In genomic region chr17:79793924-79794304, GRCh38 we compare ENCODE assay signal across 13 cellular contexts. TPM values are rescaled to one million over a fixed set of nuclear protein-coding genes. Genes with fewer than 3 reads are reported as not detected.
A peak's percentile ranks its signal among the peaks of the same experiment; 100 is the strongest.
DNase-seq lines count a peak whose midpoint lies in the region; ATAC-seq and TF ChIP-seq lines count a peak whose summit lies in the region.
"Had no signal": no experiment of that assay in that cellular context is flagged by ENCODE, and none has a peak within 500 bp of the region (broad histone marks: within the 10 kb centered on the region; RNA-seq: fewer than 3 reads in every experiment).

No MANE protein-coding gene starts in this region.

- no peaks in the 10 kb centered on the region for H3K9me2 ChIP-seq in Karpas-422 (replicated peaks; ENCODE audit: insufficient read depth, low read length)

- H3F3A ChIP-seq in neural progenitor cell (ENCODE audit: low read depth) = peaks cover 61% of the 10 kb centered on the region

- H3K4me2 ChIP-seq in Karpas-422 (ENCODE audit: low read depth, low read length, poor library complexity, severe bottlenecking) (no peak overlapping the region), neural progenitor cell (peak overlapping the region; percentile 54)

- H3K79me2 ChIP-seq in Karpas-422 (ENCODE audit: low read length) (peaks cover 19% of the 10 kb centered on the region), neural progenitor cell (ENCODE audit: low read depth) (peaks cover 7% of the 10 kb centered on the region)

- H4K20me1 ChIP-seq in Karpas-422 (ENCODE audit: insufficient read depth, low read depth, low read length) (peaks cover 11% of the 10 kb centered on the region), neural progenitor cell (ENCODE audit: low read depth) (peaks cover 69% of the 10 kb centered on the region)

- peak; percentile 81 for DNase-seq in D341Med (ENCODE audit: low spot score)
- peak; percentile 64 for DNase-seq in Karpas-422
- peak; percentile 84 for DNase-seq in ecto neural progenitor cell (ENCODE audit: low spot score)
- DNase-seq in neural progenitor cell (ENCODE audit: low spot score) = peak; percentile 79
- no peak for DNase-seq in activated T-helper 1 cell treated with anti-CD3 and anti-CD28 coated beads, Interleukin-12 subunit alpha, Interleukin-12 subunit beta, Interleukin-2, Interleukin-4 antibody, amounts not matched to agents 30 ng/mL and 10 ng/mL and 1 ng/mL, durations not matched to agents 14 hours and 24 hours and 36 hours (ENCODE audit: low spot score)
- no peak for DNase-seq in SHP77 treated with DMSO at 0.1 percent for 48 hours (lab: John Stamatoyannopoulos, UW)
- DNase-seq: effector CD4-positive, alpha-beta T cell; NCI-H187 treated with DMSO at 0.1 percent for 48 hours; spleen; stimulated activated naive CD8-positive, alpha-beta T cell treated with anti-CD3 and anti-CD28 coated beads, Interleukin-15, amount 100 ng/mL, for 72 hours had no signal

- no peak for TF ChIP-seq CTCF in neural progenitor cell (IDR thresholded peaks at IDR 0.05)

- H3K9ac ChIP-seq in Karpas-422 (ENCODE audit: low read length) (no peak overlapping the region), neural progenitor cell (no peak overlapping the region)

- peak overlapping the region; percentile 82 for H3K4me3 Mint-ChIP-seq in neural progenitor cell
- no peak overlapping the region for H3K4me3 Mint-ChIP-seq in activated T-helper 1 cell treated with anti-CD3 and anti-CD28 coated beads, Interleukin-12 subunit alpha, Interleukin-12 subunit beta, Interleukin-2, Interleukin-4 antibody, amounts not matched to agents 30 ng/mL and 10 ng/mL and 1 ng/mL, durations not matched to agents 14 hours and 24 hours and 36 hours
- H3K4me3 Mint-ChIP-seq: stimulated activated naive CD8-positive, alpha-beta T cell treated with anti-CD3 and anti-CD28 coated beads, Interleukin-15, amount 100 ng/mL, for 72 hours had no signal

- H3K36me3 ChIP-seq in Karpas-422 (ENCODE audit: insufficient read depth, low read length) = peaks cover 12% of the 10 kb centered on the region; the same call in 1 of the 2 replicates
- no peaks in the 10 kb centered on the region for H3K36me3 ChIP-seq in neural progenitor cell

- peaks cover 46% of the 10 kb centered on the region for H3K4me1 Mint-ChIP-seq in neural progenitor cell
- H3K4me1 Mint-ChIP-seq in activated T-helper 1 cell treated with anti-CD3 and anti-CD28 coated beads, Interleukin-12 subunit alpha, Interleukin-12 subunit beta, Interleukin-2, Interleukin-4 antibody, amounts not matched to agents 30 ng/mL and 10 ng/mL and 1 ng/mL, durations not matched to agents 14 hours and 24 hours and 36 hours (ENCODE audit: low read depth) = peaks cover 10% of the 10 kb centered on the region

- H3K27ac Mint-ChIP-seq in neural progenitor cell = no peak overlapping the region
- H3K27ac Mint-ChIP-seq in activated T-helper 1 cell treated with anti-CD3 and anti-CD28 coated beads, Interleukin-12 subunit alpha, Interleukin-12 subunit beta, Interleukin-2, Interleukin-4 antibody, amounts not matched to agents 30 ng/mL and 10 ng/mL and 1 ng/mL, durations not matched to agents 14 hours and 24 hours and 36 hours = no peak overlapping the region
- H3K27ac Mint-ChIP-seq: stimulated activated naive CD8-positive, alpha-beta T cell treated with anti-CD3 and anti-CD28 coated beads, Interleukin-15, amount 100 ng/mL, for 72 hours had no signal

- no peaks in the 10 kb centered on the region for H3K9me3 ChIP-seq in Karpas-422 (ENCODE audit: low read length)
- H3K9me3 ChIP-seq in neural progenitor cell (ENCODE audit: low read depth) = no peaks in the 10 kb centered on the region
- H3K9me3 ChIP-seq: spleen had no signal

- no peaks in the 10 kb centered on the region for H3K27me3 ChIP-seq in Karpas-422 (ENCODE audit: low read length)
- peaks cover 92% of the 10 kb centered on the region for H3K27me3 ChIP-seq in neural progenitor cell

- no peak for ATAC-seq in GM19397 (IDR thresholded peaks at IDR 0.05; ENCODE audit: unreplicated experiment)
- ATAC-seq in HG03378 (IDR thresholded peaks at IDR 0.05; ENCODE audit: unreplicated experiment) = no peak
- ATAC-seq: stimulated activated naive CD8-positive, alpha-beta T cell treated with anti-CD3 and anti-CD28 coated beads, Interleukin-15, amount 100 ng/mL, for 72 hours had no signal

- H3K27me3 Mint-ChIP-seq in neural progenitor cell (ENCODE audit: insufficient read depth, low read depth) = peaks cover 45% of the 10 kb centered on the region
- peaks cover 28% of the 10 kb centered on the region for H3K27me3 Mint-ChIP-seq in activated T-helper 1 cell treated with anti-CD3 and anti-CD28 coated beads, Interleukin-12 subunit alpha, Interleukin-12 subunit beta, Interleukin-2, Interleukin-4 antibody, amounts not matched to agents 30 ng/mL and 10 ng/mL and 1 ng/mL, durations not matched to agents 14 hours and 24 hours and 36 hours (ENCODE audit: insufficient read depth)

- H3K4me1 ChIP-seq in Karpas-422 (ENCODE audit: low read length) (peaks cover 20% of the 10 kb centered on the region), neural progenitor cell (peaks cover 47% of the 10 kb centered on the region)

- H2AFZ ChIP-seq in Karpas-422 (ENCODE audit: low read length) = no peak overlapping the region
- no peak overlapping the region for H2AFZ ChIP-seq in neural progenitor cell (replicated peaks)

- no peaks in the 10 kb centered on the region for H3K36me3 Mint-ChIP-seq in neural progenitor cell
- H3K36me3 Mint-ChIP-seq in activated T-helper 1 cell treated with anti-CD3 and anti-CD28 coated beads, Interleukin-12 subunit alpha, Interleukin-12 subunit beta, Interleukin-2, Interleukin-4 antibody, amounts not matched to agents 30 ng/mL and 10 ng/mL and 1 ng/mL, durations not matched to agents 14 hours and 24 hours and 36 hours (ENCODE audit: low read depth) = peaks cover 8% of the 10 kb centered on the region

- no peak overlapping the region for H3K4me3 ChIP-seq in Karpas-422 (ENCODE audit: low read length)
- peak overlapping the region; percentile 5 for H3K4me3 ChIP-seq in neural progenitor cell
- H3K4me3 ChIP-seq: lung, spleen had no signal

- intact Hi-C loops in activated T-helper 1 cell treated with anti-CD3 and anti-CD28 coated beads, Interleukin-12 subunit alpha, Interleukin-12 subunit beta, Interleukin-2, Interleukin-4 antibody, amounts not matched to agents 30 ng/mL and 10 ng/mL and 1 ng/mL, durations not matched to agents 14 hours and 24 hours and 36 hours (cut with micrococcal nuclease) = no loop called here

- H3K27ac ChIP-seq in Karpas-422 (ENCODE audit: low read length) (no peak overlapping the region), neural progenitor cell (no peak overlapping the region)
- H3K27ac ChIP-seq: spleen had no signal

- H3K9me3 Mint-ChIP-seq in neural progenitor cell = no peaks in the 10 kb centered on the region
- no peaks in the 10 kb centered on the region for H3K9me3 Mint-ChIP-seq in activated T-helper 1 cell treated with anti-CD3 and anti-CD28 coated beads, Interleukin-12 subunit alpha, Interleukin-12 subunit beta, Interleukin-2, Interleukin-4 antibody, amounts not matched to agents 30 ng/mL and 10 ng/mL and 1 ng/mL, durations not matched to agents 14 hours and 24 hours and 36 hours
- H3K9me3 Mint-ChIP-seq: stimulated activated naive CD8-positive, alpha-beta T cell treated with anti-CD3 and anti-CD28 coated beads, Interleukin-15, amount 100 ng/mL, for 72 hours had no signal

RNA-seq across cellular contexts. Expression of gene CBX8, which starts 3.0 kb away (rescaled TPM):
- total RNA-seq in Karpas-422 (2014; rRNA removed; shearing (Covaris generic); ENCODE audit: low replicate concordance) = 8.0 and 26.4 TPM in 2 replicates
- 2.8 and 15.2 TPM in 2 replicates for total RNA-seq in neural progenitor cell (ENCODE audit: low replicate concordance)
- total RNA-seq in activated T-helper 1 cell treated with anti-CD3 and anti-CD28 coated beads, Interleukin-12 subunit alpha, Interleukin-12 subunit beta, Interleukin-2, Interleukin-4 antibody, amounts not matched to agents 30 ng/mL and 10 ng/mL and 1 ng/mL, durations not matched to agents 14 hours and 24 hours and 36 hours = 6.2 and 6.6 TPM in 2 replicates

RNA-seq across cellular contexts. Expression of gene CBX2, which starts 16.0 kb away (rescaled TPM):
- total RNA-seq in Karpas-422 (2014; rRNA removed; shearing (Covaris generic); ENCODE audit: low replicate concordance) = 4.8 and 8.4 TPM in 2 replicates
- total RNA-seq in neural progenitor cell (ENCODE audit: low replicate concordance) = 53.5 and 155 TPM in 2 replicates
- 4.7 and 5.1 TPM in 2 replicates for total RNA-seq in activated T-helper 1 cell treated with anti-CD3 and anti-CD28 coated beads, Interleukin-12 subunit alpha, Interleukin-12 subunit beta, Interleukin-2, Interleukin-4 antibody, amounts not matched to agents 30 ng/mL and 10 ng/mL and 1 ng/mL, durations not matched to agents 14 hours and 24 hours and 36 hours

RNA-seq across cellular contexts. Expression of gene CBX4, which starts 45.3 kb away (rescaled TPM):
- 33.3 and 86.5 TPM in 2 replicates for total RNA-seq in Karpas-422 (2014; rRNA removed; shearing (Covaris generic); ENCODE audit: low replicate concordance)
- total RNA-seq in neural progenitor cell (ENCODE audit: low replicate concordance) = 2.7 and 5.6 TPM in 2 replicates
- total RNA-seq in activated T-helper 1 cell treated with anti-CD3 and anti-CD28 coated beads, Interleukin-12 subunit alpha, Interleukin-12 subunit beta, Interleukin-2, Interleukin-4 antibody, amounts not matched to agents 30 ng/mL and 10 ng/mL and 1 ng/mL, durations not matched to agents 14 hours and 24 hours and 36 hours = 22.4 and 23.8 TPM in 2 replicates

Comparison
In these comparisons a context has a peak if more than half of its experiments do, and no peak if none do; other contexts are left out.
1. DNase-seq: peak in D341Med (single experiment), Karpas-422 (single experiment), ecto neural progenitor cell (single experiment) and neural progenitor cell (single experiment); none in activated T-helper 1 cell treated with anti-CD3 and anti-CD28 coated beads, Interleukin-12 subunit alpha, Interleukin-12 subunit beta, Interleukin-2, Interleukin-4 antibody, amounts not matched to agents 30 ng/mL and 10 ng/mL and 1 ng/mL, durations not matched to agents 14 hours and 24 hours and 36 hours (single experiment) and SHP77 treated with DMSO at 0.1 percent for 48 hours (single experiment).